ENCODE assay signal across 2 cellular contexts in the genomic region with DNA sequence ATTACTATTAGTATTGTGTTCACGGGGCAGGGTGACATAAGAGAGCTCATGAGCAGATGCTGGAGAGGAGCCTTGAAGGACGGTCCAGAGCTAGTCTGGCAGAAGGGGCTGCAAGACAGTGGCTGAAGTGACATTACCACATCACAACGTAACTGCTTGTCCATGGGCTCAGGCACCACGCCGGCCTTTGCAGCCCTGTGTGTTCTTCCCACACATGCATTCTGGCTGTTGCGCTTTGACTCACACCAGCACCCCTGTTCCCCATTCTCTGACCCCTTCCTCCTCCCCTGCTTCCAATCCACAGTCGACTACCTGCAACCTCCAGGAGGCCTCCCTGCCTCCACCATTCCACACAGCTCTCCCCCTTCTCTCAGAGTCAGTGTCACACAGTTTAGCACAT.
TF ChIP-seq lines count a peak whose summit lies in the region.

No MANE protein-coding gene starts in this region.

TF ChIP-seq in GM12878, 131 proteins besides CTCF, POLR2A, EP300 and RAD21:
- TF ChIP-seq MTA3 (IDR thresholded peaks at IDR 0.05; ENCODE audit: borderline replicate concordance, low read length) (no peak), SMAD1 (IDR thresholded peaks at IDR 0.05; ENCODE audit: low read depth, partially characterized antibody) (no peak), IKZF1 (conservative IDR thresholded peaks at IDR 0.05) (no peak), TCF3 (IDR thresholded peaks at IDR 0.05; ENCODE audit: borderline replicate concordance, insufficient read depth, low read depth, low read length) (no peak), SIN3A (IDR thresholded peaks at IDR 0.05; ENCODE audit: low read depth, low read length) (no peak), POLR2AphosphoS5 (IDR thresholded peaks at IDR 0.05; ENCODE audit: low read length) (no peak), CREB1 (IDR thresholded peaks at IDR 0.05; ENCODE audit: low read depth) (no peak), SMAD5 (IDR thresholded peaks at IDR 0.05; ENCODE audit: low read depth) (no peak), BCL11A (IDR thresholded peaks at IDR 0.05; ENCODE audit: low read depth, low read length) (no peak), ZBED1 (IDR thresholded peaks at IDR 0.05; ENCODE audit: borderline replicate concordance) (no peak), CEBPB (IDR thresholded peaks at IDR 0.05; ENCODE audit: borderline replicate concordance in 1 of 2, low read depth in 2 of 2, low read length in 2 of 2) (no peak), BMI1 (IDR thresholded peaks at IDR 0.05; ENCODE audit: borderline replicate concordance) (no peak), ZNF207 (IDR thresholded peaks at IDR 0.05; ENCODE audit: borderline replicate concordance) (no peak), HDGF (IDR thresholded peaks at IDR 0.05) (no peak), ZNF687 (IDR thresholded peaks at IDR 0.05) (no peak)
- TF ChIP-seq, protein P1, sequence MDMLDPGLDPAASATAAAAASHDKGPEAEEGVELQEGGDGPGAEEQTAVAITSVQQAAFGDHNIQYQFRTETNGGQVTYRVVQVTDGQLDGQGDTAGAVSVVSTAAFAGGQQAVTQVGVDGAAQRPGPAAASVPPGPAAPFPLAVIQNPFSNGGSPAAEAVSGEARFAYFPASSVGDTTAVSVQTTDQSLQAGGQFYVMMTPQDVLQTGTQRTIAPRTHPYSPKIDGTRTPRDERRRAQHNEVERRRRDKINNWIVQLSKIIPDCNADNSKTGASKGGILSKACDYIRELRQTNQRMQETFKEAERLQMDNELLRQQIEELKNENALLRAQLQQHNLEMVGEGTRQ (IDR thresholded peaks at IDR 0.05; ENCODE audit: borderline replicate concordance, low read depth, low read length): no peak
- TF ChIP-seq, protein P2, sequence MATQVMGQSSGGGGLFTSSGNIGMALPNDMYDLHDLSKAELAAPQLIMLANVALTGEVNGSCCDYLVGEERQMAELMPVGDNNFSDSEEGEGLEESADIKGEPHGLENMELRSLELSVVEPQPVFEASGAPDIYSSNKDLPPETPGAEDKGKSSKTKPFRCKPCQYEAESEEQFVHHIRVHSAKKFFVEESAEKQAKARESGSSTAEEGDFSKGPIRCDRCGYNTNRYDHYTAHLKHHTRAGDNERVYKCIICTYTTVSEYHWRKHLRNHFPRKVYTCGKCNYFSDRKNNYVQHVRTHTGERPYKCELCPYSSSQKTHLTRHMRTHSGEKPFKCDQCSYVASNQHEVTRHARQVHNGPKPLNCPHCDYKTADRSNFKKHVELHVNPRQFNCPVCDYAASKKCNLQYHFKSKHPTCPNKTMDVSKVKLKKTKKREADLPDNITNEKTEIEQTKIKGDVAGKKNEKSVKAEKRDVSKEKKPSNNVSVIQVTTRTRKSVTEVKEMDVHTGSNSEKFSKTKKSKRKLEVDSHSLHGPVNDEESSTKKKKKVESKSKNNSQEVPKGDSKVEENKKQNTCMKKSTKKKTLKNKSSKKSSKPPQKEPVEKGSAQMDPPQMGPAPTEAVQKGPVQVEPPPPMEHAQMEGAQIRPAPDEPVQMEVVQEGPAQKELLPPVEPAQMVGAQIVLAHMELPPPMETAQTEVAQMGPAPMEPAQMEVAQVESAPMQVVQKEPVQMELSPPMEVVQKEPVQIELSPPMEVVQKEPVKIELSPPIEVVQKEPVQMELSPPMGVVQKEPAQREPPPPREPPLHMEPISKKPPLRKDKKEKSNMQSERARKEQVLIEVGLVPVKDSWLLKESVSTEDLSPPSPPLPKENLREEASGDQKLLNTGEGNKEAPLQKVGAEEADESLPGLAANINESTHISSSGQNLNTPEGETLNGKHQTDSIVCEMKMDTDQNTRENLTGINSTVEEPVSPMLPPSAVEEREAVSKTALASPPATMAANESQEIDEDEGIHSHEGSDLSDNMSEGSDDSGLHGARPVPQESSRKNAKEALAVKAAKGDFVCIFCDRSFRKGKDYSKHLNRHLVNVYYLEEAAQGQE (IDR thresholded peaks at IDR 0.05; ENCODE audit: low read depth, low read length): no peak

TF ChIP-seq in SK-N-SH, 30 proteins besides CTCF, POLR2A, EP300 and RAD21:
- TF ChIP-seq, protein P1 (IDR thresholded peaks at IDR 0.05; ENCODE audit: borderline replicate concordance, low read depth, low read length): no peak
- TF ChIP-seq TAF1 (IDR thresholded peaks at IDR 0.05; ENCODE audit: borderline replicate concordance, low read depth, low read length): no peak
- TF ChIP-seq NFIC (IDR thresholded peaks at IDR 0.05; ENCODE audit: borderline replicate concordance): no peak
- TF ChIP-seq ELF1 (IDR thresholded peaks at IDR 0.05): no peak
- TF ChIP-seq RFX5 (IDR thresholded peaks at IDR 0.05; ENCODE audit: low read length): no peak
- TF ChIP-seq SIN3A (IDR thresholded peaks at IDR 0.05; ENCODE audit: borderline replicate concordance, low read depth, low read length): no peak
- TF ChIP-seq EZH2phosphoT487 (IDR thresholded peaks at IDR 0.05; ENCODE audit: borderline replicate concordance, low read depth): no peak
- no peak for TF ChIP-seq FOXM1 (IDR thresholded peaks at IDR 0.05; ENCODE audit: low read depth)
- TF ChIP-seq MEF2A (IDR thresholded peaks at IDR 0.05; ENCODE audit: borderline replicate concordance, low read depth): no peak
- TF ChIP-seq FOSL2 (IDR thresholded peaks at IDR 0.05; ENCODE audit: borderline replicate concordance, low read depth): no peak
- no peak for TF ChIP-seq TCF12 (IDR thresholded peaks at IDR 0.05)
TF ChIP-seq in SK-N-SH: peak in this region for 0.
